8 cellular contexts compared by ENCODE assay signal in the genomic region with DNA sequence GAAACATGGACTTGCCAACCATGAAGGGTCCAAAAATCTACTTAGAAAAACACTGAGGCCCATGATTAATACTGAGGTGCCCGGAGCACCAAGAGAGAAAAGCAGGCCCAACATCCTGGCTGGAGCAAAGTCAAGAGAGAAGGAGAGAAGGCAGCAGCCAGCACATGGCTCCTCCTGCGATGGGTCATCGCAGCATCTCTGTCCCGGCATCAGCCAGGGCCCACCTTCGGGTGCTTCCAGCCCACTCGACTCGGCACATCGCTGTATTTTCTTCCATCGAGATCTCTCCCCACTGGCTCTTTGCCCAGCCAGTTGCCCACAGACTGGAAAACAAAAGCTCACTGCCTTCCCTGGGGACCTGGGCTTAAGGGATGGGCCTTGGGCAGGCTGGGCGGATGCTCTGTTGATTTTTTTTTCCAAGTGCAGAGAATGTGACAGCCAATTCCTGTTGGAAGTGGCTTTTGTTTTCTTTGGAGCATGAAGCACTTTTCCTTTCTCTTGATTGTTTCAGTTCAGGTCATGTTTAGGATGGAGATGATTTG. TPM values are rescaled to one million over a fixed set of nuclear protein-coding genes. Genes with fewer than 3 reads are reported as not detected.
A peak's percentile ranks its signal among the peaks of the same experiment; 100 is the strongest.
DNase-seq lines count a peak whose midpoint lies in the region; ATAC-seq and TF ChIP-seq lines count a peak whose summit lies in the region.

No MANE protein-coding gene starts in this region.

- ATAC-seq in GM21737 (IDR thresholded peaks at IDR 0.05; ENCODE audit: unreplicated experiment) = no peak
- no peak for ATAC-seq in HG03442 (IDR thresholded peaks at IDR 0.05; ENCODE audit: unreplicated experiment)
- ATAC-seq in GM21367 (IDR thresholded peaks at IDR 0.05; ENCODE audit: unreplicated experiment) = no peak
- no peak for ATAC-seq in activated naive CD4-positive, alpha-beta T cell treated with anti-CD3 and anti-CD28 coated beads, Interleukin-2, amount 50 U/mL, for 72 hours

- H3K27me3 ChIP-seq in adipocyte (replicated peaks; ENCODE audit: control insufficient read depth, insufficient read depth, low read length) = peaks cover 7% of the 10 kb centered on the region

- peak; percentile 67 for DNase-seq in adipocyte (ENCODE audit: low read depth)
- DNase-seq in iris pigment epithelial cell (ENCODE audit: low read depth) = peak; percentile 13
- DNase-seq in substantia nigra (lab: John Stamatoyannopoulos, UW) = peak in 27 of 49 donors; percentile 6 to 68 (median 31)
- DNase-seq in activated naive CD4-positive, alpha-beta T cell treated with anti-CD3 and anti-CD28 coated beads, Interleukin-2, amount 50 U/mL, for 72 hours (ENCODE audit: low spot score in 2 of 2) = no peak

- H3K27ac Mint-ChIP-seq in activated naive CD4-positive, alpha-beta T cell treated with anti-CD3 and anti-CD28 coated beads, Interleukin-2, amount 50 U/mL, for 72 hours = no peak overlapping the region

- no peak for TF ChIP-seq CTCF in HEK293 (tag by site-specific recombination; IDR thresholded peaks at IDR 0.05)

- H3K4me1 ChIP-seq in HEK293 (ENCODE audit: control insufficient read depth, insufficient read depth, low read length) (0 out of 2 replicates have a peak, but pooled peaks cover 3% of the 10 kb centered on the region), adipocyte (ENCODE audit: control insufficient read depth, insufficient read depth, low read length) (peaks cover 21% of the 10 kb centered on the region)

- H3K27ac ChIP-seq in HEK293 (ENCODE audit: extremely low read depth, low read depth, low read length) (peak overlapping the region; percentile 8; the same call in 1 of the 2 replicates), substantia nigra (ENCODE audit: low read depth, low read length, poor library complexity, severe bottlenecking) (peak overlapping the region; percentile 72)

- H3K9me3 ChIP-seq in HEK293 (ENCODE audit: control insufficient read depth, insufficient read depth, low read depth, low read length) (no peaks in the 10 kb centered on the region), adipocyte (ENCODE audit: control insufficient read depth, low read length) (no peaks in the 10 kb centered on the region)

- POLR2A ChIA-PET in HEK293 (lab: Yijun Ruan, JAX) = no interaction called here

- CTCF ChIA-PET in HEK293 (lab: Yijun Ruan, JAX) = interaction anchor here (1.2 kb wide), 1 partner anchor 78 kb away, joined by 3 read pairs; no protein-coding TSS in a partner anchor

- H3K9me3 Mint-ChIP-seq in activated naive CD4-positive, alpha-beta T cell treated with anti-CD3 and anti-CD28 coated beads, Interleukin-2, amount 50 U/mL, for 72 hours = no peaks in the 10 kb centered on the region

- H3K36me3 ChIP-seq in HEK293 (ENCODE audit: control insufficient read depth in 2 of 2, insufficient read depth in 1 of 2, low read length in 2 of 2) (no peaks in the 10 kb centered on the region), adipocyte (ENCODE audit: control insufficient read depth, insufficient read depth, low read length, severe bottlenecking) (no peaks in the 10 kb centered on the region)

- H3K9ac ChIP-seq in adipocyte (ENCODE audit: low read length) = peak overlapping the region; percentile 56

- no peaks in the 10 kb centered on the region for H3K36me3 Mint-ChIP-seq in activated naive CD4-positive, alpha-beta T cell treated with anti-CD3 and anti-CD28 coated beads, Interleukin-2, amount 50 U/mL, for 72 hours

- H3K4me3 ChIP-seq in HEK293 (ENCODE audit: low read depth, low read length) = no peak overlapping the region
- H3K4me3 ChIP-seq in adipocyte (ENCODE audit: low read length) = peak overlapping the region; percentile 67

TF ChIP-seq in HEK293, 187 proteins besides CTCF, POLR2A, EP300 and RAD21 (continues in another document):
- no peak for TF ChIP-seq ZNF221 (tag by site-specific recombination; IDR thresholded peaks at IDR 0.05; ENCODE audit: borderline replicate concordance)
- 0 out of 2 replicates have a peak, but pooled peaks have one; percentile 18 for TF ChIP-seq ZBTB48 (tag by site-specific recombination; IDR thresholded peaks at IDR 0.05)
- TF ChIP-seq EGR2 (tag by site-specific recombination; IDR thresholded peaks at IDR 0.05; ENCODE audit: low read depth) = peak; percentile 58; the same call in 1 of the 2 replicates
- no peak for TF ChIP-seq ZNF138 (tag by site-specific recombination; IDR thresholded peaks at IDR 0.05; ENCODE audit: borderline replicate concordance)
- TF ChIP-seq ZNF362 (tag by site-specific recombination; IDR thresholded peaks at IDR 0.05) = peak; percentile 27; the same call in 1 of the 2 replicates
- TF ChIP-seq PRDM1 (tag by site-specific recombination; IDR thresholded peaks at IDR 0.05) = peak; percentile 57
- no peak for TF ChIP-seq ZSCAN18 (tag by site-specific recombination; IDR thresholded peaks at IDR 0.05)
- TF ChIP-seq ZSCAN23 (tag by site-specific recombination; IDR thresholded peaks at IDR 0.05) = no peak
- TF ChIP-seq ZNF580 (tag by site-specific recombination; IDR thresholded peaks at IDR 0.05) = no peak
- peak; percentile 82 for TF ChIP-seq FEZF1 (tag by site-specific recombination; IDR thresholded peaks at IDR 0.05)
- TF ChIP-seq ZNF561 (tag by site-specific recombination; IDR thresholded peaks at IDR 0.05; ENCODE audit: borderline replicate concordance) = peak; percentile 18; the same call in 1 of the 2 replicates
- 0 out of 2 replicates have a peak, but pooled peaks have one; percentile 23 for TF ChIP-seq ZEB2 (tag by site-specific recombination; IDR thresholded peaks at IDR 0.05)
- TF ChIP-seq ZFHX2 (tag by site-specific recombination; conservative IDR thresholded peaks at IDR 0.05) = peak; percentile 56
- no peak for TF ChIP-seq ZNF549 (tag by site-specific recombination; IDR thresholded peaks at IDR 0.05)
- TF ChIP-seq BCL11B (tag by site-specific recombination; IDR thresholded peaks at IDR 0.05; ENCODE audit: low read depth) = no peak
- no peak for TF ChIP-seq ZNF621 (tag by site-specific recombination; IDR thresholded peaks at IDR 0.05)
- TF ChIP-seq ZNF585B (tag by site-specific recombination; IDR thresholded peaks at IDR 0.05) = no peak
- peak; percentile 28; the same call in 1 of the 2 replicates for TF ChIP-seq ZNF600 (tag by site-specific recombination; IDR thresholded peaks at IDR 0.05)
- TF ChIP-seq ZNF335 (tag by site-specific recombination; conservative IDR thresholded peaks at IDR 0.05) = peak; percentile 56
- TF ChIP-seq SP3 (tag by site-specific recombination; IDR thresholded peaks at IDR 0.05) = no peak
- no peak for TF ChIP-seq TCF7L2 (IDR thresholded peaks at IDR 0.05; ENCODE audit: borderline replicate concordance, low read depth, low read length)
- TF ChIP-seq, protein P1, sequence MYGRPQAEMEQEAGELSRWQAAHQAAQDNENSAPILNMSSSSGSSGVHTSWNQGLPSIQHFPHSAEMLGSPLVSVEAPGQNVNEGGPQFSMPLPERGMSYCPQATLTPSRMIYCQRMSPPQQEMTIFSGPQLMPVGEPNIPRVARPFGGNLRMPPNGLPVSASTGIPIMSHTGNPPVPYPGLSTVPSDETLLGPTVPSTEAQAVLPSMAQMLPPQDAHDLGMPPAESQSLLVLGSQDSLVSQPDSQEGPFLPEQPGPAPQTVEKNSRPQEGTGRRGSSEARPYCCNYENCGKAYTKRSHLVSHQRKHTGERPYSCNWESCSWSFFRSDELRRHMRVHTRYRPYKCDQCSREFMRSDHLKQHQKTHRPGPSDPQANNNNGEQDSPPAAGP (tag by site-specific recombination; IDR thresholded peaks at IDR 0.05) = 0 out of 2 replicates have a peak, but pooled peaks have one; percentile 30
- 0 out of 2 replicates have a peak, but pooled peaks have one; percentile 22 for TF ChIP-seq ZNF423 (tag by site-specific recombination; IDR thresholded peaks at IDR 0.05)
- no peak for TF ChIP-seq ZSCAN4 (tag by site-specific recombination; IDR thresholded peaks at IDR 0.05)

RNA-seq across cellular contexts. Expression of gene CYB5B, which starts 58.1 kb away (rescaled TPM):
- 100 to 1,000 TPM; 153 to 160 TPM for total RNA-seq in activated naive CD4-positive, alpha-beta T cell treated with anti-CD3 and anti-CD28 coated beads, Interleukin-2, amount 50 U/mL, for 72 hours

Comparison
In these comparisons a context has a peak if more than half of its experiments do, and no peak if none do; other contexts are left out.
1. DNase-seq: peak in adipocyte (single experiment), iris pigment epithelial cell (single experiment) and substantia nigra (27 of 49); none in activated naive CD4-positive, alpha-beta T cell treated with anti-CD3 and anti-CD28 coated beads, Interleukin-2, amount 50 U/mL, for 72 hours (0 of 2).